ENCODE assay signal across 13 cellular contexts in genomic region chr21:25664462-25665070, GRCh38.
"Had no signal": no experiment of that assay in that cellular context is flagged by ENCODE, and none has a peak within 500 bp of the region (broad histone marks: within the 10 kb centered on the region; RNA-seq: fewer than 3 reads in every experiment).

No MANE protein-coding gene starts in this region.

- H2AFZ ChIP-seq: neural progenitor cell had no signal

- H3K9me3 ChIP-seq: transverse colon had no signal

- H3K36me3 Mint-ChIP-seq: activated naive CD8-positive, alpha-beta T cell treated with anti-CD3 and anti-CD28 coated beads, Interleukin-2, amount 10 ng/mL, durations not matched to agents 7 days and 5 days had no signal

- H3K9me3 Mint-ChIP-seq: activated CD4-positive, alpha-beta T cell treated with anti-CD3 and anti-CD28 coated beads, Interleukin-2, amount 10 ng/mL, durations not matched to agents 24 days and 14 days; activated naive CD8-positive, alpha-beta T cell treated with anti-CD3 and anti-CD28 coated beads, Interleukin-2, amount 10 ng/mL, durations not matched to agents 7 days and 5 days; dendritic cell treated with granulocyte-macrophage colony-stimulating factor and Interleukin-4, amounts not matched to agents 40 ng/mL and 50 ng/mL, for 4 days; neural progenitor cell had no signal

- H3K27ac ChIP-seq: neural progenitor cell, transverse colon had no signal

- H3K27me3 ChIP-seq: neural progenitor cell, transverse colon had no signal

- H3K9ac ChIP-seq: neural progenitor cell had no signal

- ATAC-seq: T-helper 17 cell had no signal

- DNase-seq: activated CD4-positive, alpha-beta T cell treated with anti-CD3 and anti-CD28 coated beads, Interleukin-2, amount 10 ng/mL, durations not matched to agents 24 days and 14 days; activated CD4-positive, CD25-positive, alpha-beta regulatory T cell; activated gamma-delta T cell treated with Interleukin-2 at 50 U/mL for 16 hours; activated naive CD8-positive, alpha-beta T cell treated with anti-CD3 and anti-CD28 coated beads, Interleukin-2, amount 10 ng/mL, durations not matched to agents 7 days and 5 days; SHP77; stimulated activated CD4-positive, alpha-beta T cell treated with anti-CD3 and anti-CD28 coated beads, Interleukin-15, amount 100 ng/mL, for 24 hours; stimulated activated CD4-positive, alpha-beta T cell treated with anti-CD3 and anti-CD28 coated beads, Interleukin-4, amount 100 ng/mL, for 24 hours; stimulated activated naive CD4-positive, alpha-beta T cell; T-helper 17 cell; transverse colon had no signal

- H3K4me2 ChIP-seq: neural progenitor cell had no signal

- H3K4me1 Mint-ChIP-seq: activated CD4-positive, alpha-beta T cell treated with anti-CD3 and anti-CD28 coated beads, Interleukin-2, amount 10 ng/mL, durations not matched to agents 24 days and 14 days; T-helper 17 cell had no signal

- H3K4me3 Mint-ChIP-seq: activated CD4-positive, alpha-beta T cell treated with anti-CD3 and anti-CD28 coated beads, Interleukin-2, amount 10 ng/mL, durations not matched to agents 24 days and 14 days; activated naive CD8-positive, alpha-beta T cell treated with anti-CD3 and anti-CD28 coated beads, Interleukin-2, amount 10 ng/mL, durations not matched to agents 7 days and 5 days; dendritic cell treated with granulocyte-macrophage colony-stimulating factor and Interleukin-4, amounts not matched to agents 40 ng/mL and 50 ng/mL, for 4 days; neural progenitor cell; T-helper 17 cell had no signal

- H3K36me3 ChIP-seq: neural progenitor cell, transverse colon had no signal

- H3K27me3 Mint-ChIP-seq: dendritic cell treated with granulocyte-macrophage colony-stimulating factor and Interleukin-4, amounts not matched to agents 40 ng/mL and 50 ng/mL, for 4 days had no signal

- H3K4me1 ChIP-seq: transverse colon had no signal

- H3K27ac Mint-ChIP-seq: activated CD4-positive, alpha-beta T cell treated with anti-CD3 and anti-CD28 coated beads, Interleukin-2, amount 10 ng/mL, durations not matched to agents 24 days and 14 days; activated naive CD8-positive, alpha-beta T cell treated with anti-CD3 and anti-CD28 coated beads, Interleukin-2, amount 10 ng/mL, durations not matched to agents 7 days and 5 days; dendritic cell treated with granulocyte-macrophage colony-stimulating factor and Interleukin-4, amounts not matched to agents 40 ng/mL and 50 ng/mL, for 4 days; neural progenitor cell; T-helper 17 cell had no signal

- H3K4me3 ChIP-seq: lung, neural progenitor cell, transverse colon had no signal
